In genomic region chr4:8337083-8337482, GRCh38 we compare ENCODE assay signal across 1 cellular context.
TF ChIP-seq lines count a peak whose summit lies in the region.

No MANE protein-coding gene starts in this region.

TF ChIP-seq in K562, 482 proteins besides CTCF, POLR2A, EP300 and RAD21 (continued from another document):
- TF ChIP-seq ZBTB5 (IDR thresholded peaks at IDR 0.05) = no peak
- no peak for TF ChIP-seq ZFP30 (CRISPR knock-in tag; IDR thresholded peaks at IDR 0.05; ENCODE audit: borderline replicate concordance)
- no peak for TF ChIP-seq SMARCE1 (IDR thresholded peaks at IDR 0.05)
- TF ChIP-seq ZNF175 (CRISPR knock-in tag; IDR thresholded peaks at IDR 0.05; ENCODE audit: low read depth) = no peak
- TF ChIP-seq TCF7 (IDR thresholded peaks at IDR 0.05; ENCODE audit: borderline replicate concordance) = no peak
- TF ChIP-seq C11orf30 (IDR thresholded peaks at IDR 0.05; ENCODE audit: low read depth) = peak; percentile 66; the same call in 1 of the 2 replicates
- peak; percentile 68 for TF ChIP-seq MAFG (tag; conservative IDR thresholded peaks at IDR 0.05)
- peak; percentile 58; the same call in 1 of the 2 replicates for TF ChIP-seq MAFF (IDR thresholded peaks at IDR 0.05; ENCODE audit: low read length)
- TF ChIP-seq OTX1 (CRISPR knock-in tag; IDR thresholded peaks at IDR 0.05) = no peak
